8 cellular contexts compared by ENCODE assay signal in the genomic region with DNA sequence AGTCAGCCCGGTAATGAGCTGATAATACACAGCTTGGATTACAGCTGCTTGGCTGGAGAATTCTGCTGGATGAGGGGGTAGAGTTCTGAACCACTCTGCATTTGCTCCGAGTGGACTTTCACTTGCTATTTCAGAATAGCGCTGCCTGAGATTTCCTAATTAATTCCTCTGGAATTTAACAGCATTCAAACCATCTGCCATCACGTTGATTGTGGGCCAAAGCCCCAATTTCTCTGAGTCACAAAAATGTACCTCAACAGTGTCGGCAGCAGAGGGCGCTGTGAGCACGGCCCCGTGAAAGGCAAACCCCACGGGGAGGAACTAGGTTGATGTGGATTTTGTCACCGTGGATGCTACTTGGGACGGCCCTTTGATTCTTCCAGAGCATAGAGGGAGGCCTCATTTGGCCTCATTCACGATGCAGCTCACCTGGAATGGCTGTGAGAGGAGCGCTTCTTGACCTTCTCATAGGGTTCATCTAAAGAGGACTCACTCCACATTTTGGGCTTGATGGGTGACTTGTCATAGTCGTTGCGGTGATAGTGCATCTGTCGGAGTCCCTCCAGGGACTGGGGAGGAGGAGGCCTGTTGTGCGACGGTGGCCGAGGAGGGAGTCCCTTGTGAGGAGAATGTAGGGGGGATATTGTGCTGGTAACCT.
A peak's percentile ranks its signal among the peaks of the same experiment; 100 is the strongest.
DNase-seq lines count a peak whose midpoint lies in the region; ATAC-seq and TF ChIP-seq lines count a peak whose summit lies in the region.

No MANE protein-coding gene starts in this region.

- DNase-seq in GDM1 (lab: John Stamatoyannopoulos, UW): peak; percentile 29
- DNase-seq in Jurkat, Clone E6-1 (ENCODE audit: low read depth, low spot score): peak; percentile 32
- peak; percentile 66 for DNase-seq in T-helper 9 cell
- DNase-seq in astrocyte of the hippocampus (ENCODE audit: low read depth, low spot score): peak; percentile 84
- DNase-seq in hepatic stellate cell (ENCODE audit: low spot score): peak; percentile 78
- peak in 1 of 2 donors; percentile 43 for DNase-seq in gastrocnemius medialis

- peak; percentile 76 to 90 (median 83) for TF ChIP-seq CTCF in gastrocnemius medialis (IDR thresholded peaks at IDR 0.05 in 4 of 5, conservative IDR thresholded peaks at IDR 0.05 in 1 of 5)

- intact Hi-C loops in gastrocnemius medialis (cut with DNase I; ENCODE audit: low total_unique reads): loop anchor here (1.0 kb wide), 1 partner anchor 118 kb away; no protein-coding TSS in a partner anchor

- peaks cover 5 to 11% of the 10 kb centered on the region in 2 donors for H3K4me1 ChIP-seq in gastrocnemius medialis

- no peak for TF ChIP-seq POLR2A in gastrocnemius medialis (IDR thresholded peaks at IDR 0.05)

- ATAC-seq in gastrocnemius medialis: peak; percentile 55 to 67
- no peak for ATAC-seq in GM19035 (IDR thresholded peaks at IDR 0.05; ENCODE audit: unreplicated experiment)
- ATAC-seq in HG03045 (IDR thresholded peaks at IDR 0.05; ENCODE audit: unreplicated experiment): no peak

- H3K9me3 ChIP-seq in gastrocnemius medialis: no peaks in the 10 kb centered on the region

- H3K4me3 ChIP-seq in Jurkat, Clone E6-1 (ENCODE audit: low read length): no peak overlapping the region
- H3K4me3 ChIP-seq in gastrocnemius medialis: no peak overlapping the region

- H3K27me3 ChIP-seq in gastrocnemius medialis: no peaks in the 10 kb centered on the region

- in situ Hi-C loops in gastrocnemius medialis (cut with MboI; ENCODE audit: low sequenced_read_pairs in 4 of 4): loop anchor here (5.0 to 25.0 kb wide), 3 partner anchors 115 to 302 kb away; no protein-coding TSS in a partner anchor

- peak overlapping the region in 2 of 4 donors; percentile 4 to 18 for H3K27ac ChIP-seq in gastrocnemius medialis

- H3K36me3 ChIP-seq in gastrocnemius medialis: no peaks in the 10 kb centered on the region

Comparison
In these comparisons a context has a peak if more than half of its experiments do, and no peak if none do; other contexts are left out.
1. ATAC-seq: peak in gastrocnemius medialis (2 of 2); none in GM19035 (single experiment) and HG03045 (single experiment).